24 cellular contexts compared by ENCODE assay signal in genomic region chr12:88522961-88523360, GRCh38. TPM values are rescaled to one million over a fixed set of nuclear protein-coding genes. Genes with fewer than 3 reads are reported as not detected.
"Had no signal": no experiment of that assay in that cellular context is flagged by ENCODE, and none has a peak within 500 bp of the region (broad histone marks: within the 10 kb centered on the region; RNA-seq: fewer than 3 reads in every experiment).

No MANE protein-coding gene starts in this region.

- H3K36me3 ChIP-seq: neutrophil, right lobe of liver, thoracic aorta had no signal

- H3K9me3 ChIP-seq: lower lobe of right lung, neutrophil, upper lobe of left lung had no signal

- H3K4me1 ChIP-seq: parathyroid adenoma, right lobe of liver had no signal

- H3K27me3 ChIP-seq: esophagus muscularis mucosa, neutrophil, right lobe of liver, tibial nerve, upper lobe of left lung had no signal

- H3K4me3 ChIP-seq: esophagus muscularis mucosa, lower lobe of right lung, right lobe of liver, thoracic aorta, tibial nerve, upper lobe of left lung had no signal

- H3K27ac ChIP-seq: epithelial cell of prostate, esophagus muscularis mucosa, lower lobe of right lung, neutrophil, parathyroid adenoma, right lobe of liver, upper lobe of left lung had no signal

- H3K9ac ChIP-seq: parathyroid adenoma had no signal

- H3K79me2 ChIP-seq: parathyroid adenoma had no signal

- H2AFZ ChIP-seq: parathyroid adenoma had no signal

- DNase-seq: effector CD8-positive, alpha-beta T cell; endodermal cell; foreskin melanocyte; glutamatergic neuron; hypothalamus; immature natural killer cell; islet precursor cell; left ventricle myocardium superior; lower lobe of right lung; natural killer cell; right lobe of liver; small intestine; stimulated activated CD4-positive, alpha-beta T cell treated with anti-CD3 and anti-CD28 coated beads, Interleukin-15, amount 100 ng/mL, for 24 hours; stimulated activated CD4-positive, alpha-beta T cell treated with anti-CD3 and anti-CD28 coated beads, Interleukin-2, amount 100 ng/mL, for 48 hours; stimulated activated naive B cell treated with anti-CD40 and anti-IgM and Interleukin-4, amounts not matched to agents 10 μg/mL and 1 μg/mL and 100 μg/mL, for 72 hours; upper lobe of left lung had no signal

- FAIRE-seq: colon, small intestine, urothelium cell line had no signal

RNA-seq across cellular contexts. Expression of gene KITLG, which starts 57.3 kb away (rescaled TPM):
- polyA plus RNA-seq: immature natural killer cell had no signal
